In the genomic region with DNA sequence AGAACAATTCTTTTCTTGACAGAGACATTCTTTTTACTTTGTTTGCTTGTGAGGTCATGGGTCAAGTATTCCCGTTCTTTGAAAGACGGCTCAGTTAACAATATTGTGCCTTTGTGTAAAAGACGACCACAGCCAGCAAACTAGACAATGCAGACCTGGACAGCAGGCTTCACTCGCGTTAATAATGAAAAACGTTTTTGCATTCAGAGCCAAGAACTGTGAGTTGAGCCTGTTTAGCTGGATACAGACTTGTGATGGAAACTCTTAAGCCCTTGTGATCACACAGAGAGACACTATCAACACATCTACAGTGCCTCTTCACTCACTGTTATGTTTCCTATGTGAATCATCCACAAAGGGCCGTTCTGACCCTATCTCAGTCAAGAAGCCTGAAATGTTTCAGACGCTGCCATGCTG, we compare ENCODE assay signal across 1 cellular context.
A peak's percentile ranks its signal among the peaks of the same experiment; 100 is the strongest.
TF ChIP-seq lines count a peak whose summit lies in the region.

No MANE protein-coding gene starts in this region.

TF ChIP-seq in HepG2, 621 proteins besides CTCF, POLR2A, EP300 and RAD21:
- TF ChIP-seq BCL6 (CRISPR knock-in tag; IDR thresholded peaks at IDR 0.05) (peak; percentile 67), ZNF460 (CRISPR knock-in tag; IDR thresholded peaks at IDR 0.05; ENCODE audit: borderline replicate concordance) (no peak), ZNF263 (CRISPR knock-in tag; IDR thresholded peaks at IDR 0.05) (no peak), ZNF124 (CRISPR knock-in tag; IDR thresholded peaks at IDR 0.05) (no peak), SOX13 (IDR thresholded peaks at IDR 0.05) (0 out of 2 replicates have a peak, but pooled peaks have one; percentile 31), SOX13 (CRISPR knock-in tag; conservative IDR thresholded peaks at IDR 0.05 in 1 of 2, IDR thresholded peaks at IDR 0.05 in 1 of 2) (peak in 1 of 2 experiments; percentile 92; a peak in 2 of 4 replicates), HNF4A (CRISPR knock-in tag; IDR thresholded peaks at IDR 0.05) (no peak), SOX5 (CRISPR knock-in tag; IDR thresholded peaks at IDR 0.05; ENCODE audit: borderline replicate concordance) (peak; percentile 80), SOX6 (IDR thresholded peaks at IDR 0.05) (no peak), SOX6 (CRISPR knock-in tag; IDR thresholded peaks at IDR 0.05) (peak; percentile 60; the same call in 1 of the 2 replicates), NR2F6 (IDR thresholded peaks at IDR 0.05) (peak; percentile 77), NR2F6 (CRISPR knock-in tag; IDR thresholded peaks at IDR 0.05) (no peak)
- TF ChIP-seq, protein P1, sequence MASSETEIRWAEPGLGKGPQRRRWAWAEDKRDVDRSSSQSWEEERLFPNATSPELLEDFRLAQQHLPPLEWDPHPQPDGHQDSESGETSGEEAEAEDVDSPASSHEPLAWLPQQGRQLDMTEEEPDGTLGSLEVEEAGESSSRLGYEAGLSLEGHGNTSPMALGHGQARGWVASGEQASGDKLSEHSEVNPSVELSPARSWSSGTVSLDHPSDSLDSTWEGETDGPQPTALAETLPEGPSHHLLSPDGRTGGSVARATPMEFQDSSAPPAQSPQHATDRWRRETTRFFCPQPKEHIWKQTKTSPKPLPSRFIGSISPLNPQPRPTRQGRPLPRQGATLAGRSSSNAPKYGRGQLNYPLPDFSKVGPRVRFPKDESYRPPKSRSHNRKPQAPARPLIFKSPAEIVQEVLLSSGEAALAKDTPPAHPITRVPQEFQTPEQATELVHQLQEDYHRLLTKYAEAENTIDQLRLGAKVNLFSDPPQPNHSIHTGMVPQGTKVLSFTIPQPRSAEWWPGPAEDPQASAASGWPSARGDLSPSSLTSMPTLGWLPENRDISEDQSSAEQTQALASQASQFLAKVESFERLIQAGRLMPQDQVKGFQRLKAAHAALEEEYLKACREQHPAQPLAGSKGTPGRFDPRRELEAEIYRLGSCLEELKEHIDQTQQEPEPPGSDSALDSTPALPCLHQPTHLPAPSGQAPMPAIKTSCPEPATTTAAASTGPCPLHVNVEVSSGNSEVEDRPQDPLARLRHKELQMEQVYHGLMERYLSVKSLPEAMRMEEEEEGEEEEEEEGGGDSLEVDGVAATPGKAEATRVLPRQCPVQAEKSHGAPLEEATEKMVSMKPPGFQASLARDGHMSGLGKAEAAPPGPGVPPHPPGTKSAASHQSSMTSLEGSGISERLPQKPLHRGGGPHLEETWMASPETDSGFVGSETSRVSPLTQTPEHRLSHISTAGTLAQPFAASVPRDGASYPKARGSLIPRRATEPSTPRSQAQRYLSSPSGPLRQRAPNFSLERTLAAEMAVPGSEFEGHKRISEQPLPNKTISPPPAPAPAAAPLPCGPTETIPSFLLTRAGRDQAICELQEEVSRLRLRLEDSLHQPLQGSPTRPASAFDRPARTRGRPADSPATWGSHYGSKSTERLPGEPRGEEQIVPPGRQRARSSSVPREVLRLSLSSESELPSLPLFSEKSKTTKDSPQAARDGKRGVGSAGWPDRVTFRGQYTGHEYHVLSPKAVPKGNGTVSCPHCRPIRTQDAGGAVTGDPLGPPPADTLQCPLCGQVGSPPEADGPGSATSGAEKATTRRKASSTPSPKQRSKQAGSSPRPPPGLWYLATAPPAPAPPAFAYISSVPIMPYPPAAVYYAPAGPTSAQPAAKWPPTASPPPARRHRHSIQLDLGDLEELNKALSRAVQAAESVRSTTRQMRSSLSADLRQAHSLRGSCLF (CRISPR knock-in tag; IDR thresholded peaks at IDR 0.05; ENCODE audit: borderline replicate concordance) = no peak
- TF ChIP-seq, protein P2, sequence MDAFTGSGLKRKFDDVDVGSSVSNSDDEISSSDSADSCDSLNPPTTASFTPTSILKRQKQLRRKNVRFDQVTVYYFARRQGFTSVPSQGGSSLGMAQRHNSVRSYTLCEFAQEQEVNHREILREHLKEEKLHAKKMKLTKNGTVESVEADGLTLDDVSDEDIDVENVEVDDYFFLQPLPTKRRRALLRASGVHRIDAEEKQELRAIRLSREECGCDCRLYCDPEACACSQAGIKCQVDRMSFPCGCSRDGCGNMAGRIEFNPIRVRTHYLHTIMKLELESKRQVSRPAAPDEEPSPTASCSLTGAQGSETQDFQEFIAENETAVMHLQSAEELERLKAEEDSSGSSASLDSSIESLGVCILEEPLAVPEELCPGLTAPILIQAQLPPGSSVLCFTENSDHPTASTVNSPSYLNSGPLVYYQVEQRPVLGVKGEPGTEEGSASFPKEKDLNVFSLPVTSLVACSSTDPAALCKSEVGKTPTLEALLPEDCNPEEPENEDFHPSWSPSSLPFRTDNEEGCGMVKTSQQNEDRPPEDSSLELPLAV (CRISPR knock-in tag; conservative IDR thresholded peaks at IDR 0.05; ENCODE audit: low read depth) = no peak
